ENCODE assay signal across 19 cellular contexts in the genomic region with DNA sequence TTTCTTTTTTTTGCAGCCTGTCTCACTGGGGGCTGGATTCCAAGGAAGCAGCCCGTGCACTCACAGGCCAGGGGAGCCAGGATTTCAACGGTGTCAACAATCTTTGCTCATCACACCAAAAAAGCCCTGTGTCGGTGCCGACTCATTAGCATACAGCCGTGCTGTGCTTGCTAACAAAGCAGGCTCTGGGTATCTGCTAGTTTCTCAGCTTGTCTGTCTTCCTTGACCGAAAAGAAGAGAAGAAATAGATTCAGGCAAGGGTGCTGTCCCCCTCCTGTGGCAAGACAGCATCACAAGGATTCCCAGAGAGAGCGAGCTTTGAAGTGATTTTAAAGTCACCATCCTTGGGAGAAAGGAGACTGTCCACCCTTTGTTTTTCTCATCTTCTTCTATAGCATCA.
A peak's percentile ranks its signal among the peaks of the same experiment; 100 is the strongest.
DNase-seq lines count a peak whose midpoint lies in the region; ATAC-seq and TF ChIP-seq lines count a peak whose summit lies in the region.
"Had no signal": no experiment of that assay in that cellular context is flagged by ENCODE, and none has a peak within 500 bp of the region (broad histone marks: within the 10 kb centered on the region; RNA-seq: fewer than 3 reads in every experiment).

No MANE protein-coding gene starts in this region.

- no peak for TF ChIP-seq EP300 in tibial nerve (IDR thresholded peaks at IDR 0.05)

- no peaks in the 10 kb centered on the region for H3K9me3 ChIP-seq in tibial nerve
- no peaks in the 10 kb centered on the region for H3K9me3 ChIP-seq in psoas muscle
- H3K9me3 ChIP-seq: heart left ventricle, prostate gland, SK-N-SH, testis had no signal

- peaks cover 0 to 11% (median 0%) of the 10 kb centered on the region in 3 donors for H3K36me3 ChIP-seq in tibial nerve
- H3K36me3 ChIP-seq in psoas muscle (ENCODE audit: insufficient read depth in 1 of 2, low read depth in 1 of 2): no peaks in the 10 kb centered on the region
- H3K36me3 ChIP-seq: prostate gland had no signal

- intact Hi-C loops in psoas muscle (cut with DNase I): no loop called here

- no peak for ATAC-seq in psoas muscle
- ATAC-seq: activated naive CD8-positive, alpha-beta T cell treated with anti-CD3 and anti-CD28 coated beads, Interleukin-2, amount 50 U/mL, for 24 hours had no signal

- no peaks in the 10 kb centered on the region for H3K27me3 ChIP-seq in tibial nerve
- H3K27me3 ChIP-seq in psoas muscle (ENCODE audit: insufficient read depth in 3 of 3, low read length in 2 of 3): no peaks in the 10 kb centered on the region
- H3K27me3 ChIP-seq: heart left ventricle, testis had no signal

- H3K4me3 ChIP-seq in tibial nerve (no peak overlapping the region), psoas muscle (no peak overlapping the region)
- H3K4me3 ChIP-seq: coronary artery, heart left ventricle, prostate gland, testis had no signal

- 73 to 84% methylated on average over 7 of the region's 7 CpGs for WGBS in tibial nerve, 2 donors
- 80 to 83% (median 82%) methylated on average over 7 of the region's 7 CpGs for WGBS in psoas muscle, 3 donors

- peak; percentile 3; the same call in 1 of the 2 replicates for TF ChIP-seq CTCF in AG09319 (IDR thresholded peaks at IDR 0.05; ENCODE audit: low read depth, low read length)
- TF ChIP-seq CTCF in tibial nerve (IDR thresholded peaks at IDR 0.05): no peak
- TF ChIP-seq CTCF in psoas muscle (IDR thresholded peaks at IDR 0.05): no peak

- H3K4me1 ChIP-seq in tibial nerve (peaks cover 0 to 29% (median 3%) of the 10 kb centered on the region in 4 donors), psoas muscle (no peaks in the 10 kb centered on the region)
- H3K4me1 ChIP-seq: testis had no signal

- H3K27ac ChIP-seq in angular gyrus (ENCODE audit: low read depth, low read length): peak overlapping the region; percentile 42
- no peak overlapping the region for H3K27ac ChIP-seq in tibial nerve
- no peak overlapping the region for H3K27ac ChIP-seq in psoas muscle
- H3K27ac ChIP-seq: coronary artery, heart left ventricle, prostate gland, testis had no signal

- TF ChIP-seq POLR2A in tibial nerve (IDR thresholded peaks at IDR 0.05): no peak

- DNase-seq in AG09319 (ENCODE audit: extremely low read depth, low read depth) (no peak), NCI-H146 (lab: John Stamatoyannopoulos, UW) (peak; percentile 79), iPS-NIHi7 (ENCODE audit: extremely low spot score) (peak; percentile 53), tibial nerve (ENCODE audit: low spot score in 2 of 2) (no peak), psoas muscle (no peak)
- DNase-seq in stimulated activated CD8-positive, alpha-beta memory T cell treated with anti-CD3 and anti-CD28 coated beads, Interleukin-4, amount 100 ng/mL, for 48 hours: no peak
- no peak for DNase-seq in activated naive CD4-positive, alpha-beta T cell treated with Interleukin-2 at 50 U/mL for 16 hours
- DNase-seq: ACHN; activated CD4-positive, alpha-beta memory T cell treated with anti-CD3 and anti-CD28 coated beads, Interleukin-2, amount 10 ng/mL, durations not matched to agents 7 days and 5 days; activated naive CD8-positive, alpha-beta T cell treated with anti-CD3 and anti-CD28 coated beads, Interleukin-2, amount 50 U/mL, for 24 hours; Calu3; heart left ventricle; NCI-H2081 treated with DMSO at 0.1 percent for 48 hours; OCI-M1; SK-N-SH; testis had no signal

Comparison
In these comparisons a context has a peak if more than half of its experiments do, and no peak if none do; other contexts are left out.
1. DNase-seq: peak in NCI-H146 (single experiment) and iPS-NIHi7 (single experiment); none in AG09319 (single experiment), tibial nerve (0 of 2), psoas muscle (0 of 2), stimulated activated CD8-positive, alpha-beta memory T cell treated with anti-CD3 and anti-CD28 coated beads, Interleukin-4, amount 100 ng/mL, for 48 hours (single experiment) and activated naive CD4-positive, alpha-beta T cell treated with Interleukin-2 at 50 U/mL for 16 hours (single experiment).